ENCODE assay signal across 40 cellular contexts in genomic region chr4:18540349-18540748, GRCh38.
"Had no signal": no experiment of that assay in that cellular context is flagged by ENCODE, and none has a peak within 500 bp of the region (broad histone marks: within the 10 kb centered on the region; RNA-seq: fewer than 3 reads in every experiment).

No MANE protein-coding gene starts in this region.

- H3K4me1 Mint-ChIP-seq: activated naive CD4-positive, alpha-beta T cell treated with anti-CD3 and anti-CD28 coated beads, Interleukin-2, amount 10 ng/mL, durations not matched to agents 7 days and 5 days; activated naive CD4-positive, alpha-beta T cell treated with anti-CD3 and anti-CD28 coated beads, Interleukin-2, amount 50 U/mL, for 24 hours; activated naive CD8-positive, alpha-beta T cell treated with anti-CD3 and anti-CD28 coated beads for 36 hours; activated naive CD8-positive, alpha-beta T cell treated with anti-CD3 and anti-CD28 coated beads, Interleukin-2, amount 10 ng/mL, durations not matched to agents 7 days and 5 days; activated naive CD8-positive, alpha-beta T cell treated with anti-CD3 and anti-CD28 coated beads, Interleukin-2, amount 50 U/mL, for 24 hours; activated T-helper 17 cell treated with anti-CD3 and anti-CD28 coated beads, Interleukin-2, amount 50 U/mL, for 72 hours; brain; central memory CD8-positive, alpha-beta T cell had no signal

- H3K36me3 Mint-ChIP-seq: activated naive CD4-positive, alpha-beta T cell treated with anti-CD3 and anti-CD28 coated beads, Interleukin-2, amount 10 ng/mL, durations not matched to agents 7 days and 5 days; activated naive CD4-positive, alpha-beta T cell treated with anti-CD3 and anti-CD28 coated beads, Interleukin-2, amount 50 U/mL, for 24 hours; activated naive CD4-positive, alpha-beta T cell treated with anti-CD3 and anti-CD28 coated beads, Interleukin-2, amount 50 U/mL, for 72 hours; activated naive CD8-positive, alpha-beta T cell; activated naive CD8-positive, alpha-beta T cell treated with anti-CD3 and anti-CD28 coated beads for 36 hours; activated naive CD8-positive, alpha-beta T cell treated with anti-CD3 and anti-CD28 coated beads, Interleukin-2, amount 10 ng/mL, durations not matched to agents 7 days and 5 days; brain had no signal

- H3K4me1 ChIP-seq: adrenal gland, ascending aorta, body of pancreas, breast epithelium had no signal

- DNase-seq: activated effector memory CD4-positive, alpha-beta T cell treated with anti-CD3 and anti-CD28 coated beads, Interleukin-2, amount 50 U/mL, for 16 hours; activated effector memory CD4-positive, alpha-beta T cell treated with Interleukin-2 at 50 U/mL for 16 hours; activated gamma-delta T cell; activated gamma-delta T cell treated with Interleukin-2 at 50 U/mL for 16 hours; activated naive CD4-positive, alpha-beta T cell; activated naive CD4-positive, alpha-beta T cell treated with anti-CD3 and anti-CD28 coated beads for 36 hours; activated naive CD4-positive, alpha-beta T cell treated with anti-CD3 and anti-CD28 coated beads, Interleukin-2, amount 10 ng/mL, durations not matched to agents 7 days and 5 days; activated naive CD4-positive, alpha-beta T cell treated with anti-CD3 and anti-CD28 coated beads, Interleukin-2, amount 50 U/mL, for 16 hours; activated naive CD4-positive, alpha-beta T cell treated with Interleukin-2 at 50 U/mL for 16 hours; activated naive CD8-positive, alpha-beta T cell treated with anti-CD3 and anti-CD28 coated beads for 36 hours; activated naive CD8-positive, alpha-beta T cell treated with anti-CD3 and anti-CD28 coated beads, Interleukin-2, amount 10 ng/mL, durations not matched to agents 7 days and 5 days; activated naive CD8-positive, alpha-beta T cell treated with anti-CD3 and anti-CD28 coated beads, Interleukin-2, amount 50 U/mL, for 24 hours; activated T-cell treated with anti-CD3 and anti-CD28 coated beads, Interleukin-2, amount 50 U/mL, for 1 hour; activated T-cell treated with anti-CD3 and anti-CD28 coated beads, Interleukin-2, amount 50 U/mL, for 24 hours; activated T-cell treated with anti-CD3 and anti-CD28 coated beads, Interleukin-2, amount 50 U/mL, for 4 hours; activated T-cell treated with anti-CD3 and anti-CD28 coated beads, Interleukin-2, amount 50 U/mL, for 48 hours; activated T-cell treated with anti-CD3 and anti-CD28 coated beads, Interleukin-2, amount 50 U/mL, for 72 hours; amniotic stem cell; amygdala; anterior cingulate cortex; aorta; body of pancreas; brain microvascular endothelial cell; caudate nucleus; central memory CD4-positive, alpha-beta T cell; cerebellar nuclear complex had no signal

- H3K4me3 ChIP-seq: adrenal gland, ascending aorta, body of pancreas, breast epithelium, cardiac muscle cell had no signal

- H3K9me3 ChIP-seq: adrenal gland, ascending aorta, body of pancreas, breast epithelium had no signal

- ATAC-seq: activated naive CD4-positive, alpha-beta T cell treated with anti-CD3 and anti-CD28 coated beads, Interleukin-2, amount 50 U/mL, for 72 hours; activated naive CD8-positive, alpha-beta T cell treated with anti-CD3 and anti-CD28 coated beads, Interleukin-2, amount 50 U/mL, for 24 hours; activated T-cell treated with anti-CD3 and anti-CD28 coated beads, Interleukin-2, amount 50 U/mL, for 4 hours; activated T-cell treated with anti-CD3 and anti-CD28 coated beads, Interleukin-2, amount 50 U/mL, for 72 hours; activated T-helper 17 cell treated with anti-CD3 and anti-CD28 coated beads, Interleukin-2, amount 50 U/mL, for 72 hours; body of pancreas had no signal

- H3K4me3 Mint-ChIP-seq: activated naive CD4-positive, alpha-beta T cell treated with anti-CD3 and anti-CD28 coated beads for 36 hours; activated naive CD4-positive, alpha-beta T cell treated with anti-CD3 and anti-CD28 coated beads, Interleukin-2, amount 10 ng/mL, durations not matched to agents 7 days and 5 days; activated naive CD4-positive, alpha-beta T cell treated with anti-CD3 and anti-CD28 coated beads, Interleukin-2, amount 50 U/mL, for 24 hours; activated naive CD8-positive, alpha-beta T cell; activated naive CD8-positive, alpha-beta T cell treated with anti-CD3 and anti-CD28 coated beads for 36 hours; activated naive CD8-positive, alpha-beta T cell treated with anti-CD3 and anti-CD28 coated beads, Interleukin-2, amount 10 ng/mL, durations not matched to agents 7 days and 5 days; activated naive CD8-positive, alpha-beta T cell treated with anti-CD3 and anti-CD28 coated beads, Interleukin-2, amount 50 U/mL, for 24 hours; activated T-cell treated with anti-CD3 and anti-CD28 coated beads, Interleukin-2, amount 50 U/mL, for 24 hours; activated T-cell treated with anti-CD3 and anti-CD28 coated beads, Interleukin-2, amount 50 U/mL, for 4 hours; activated T-cell treated with anti-CD3 and anti-CD28 coated beads, Interleukin-2, amount 50 U/mL, for 72 hours; activated T-helper 1 cell treated with anti-CD3 and anti-CD28 coated beads, Interleukin-12 subunit alpha, Interleukin-12 subunit beta, Interleukin-2, Interleukin-4 antibody, amounts not matched to agents 30 ng/mL and 10 ng/mL and 1 ng/mL, durations not matched to agents 14 hours and 24 hours and 36 hours; activated T-helper 17 cell treated with anti-CD3 and anti-CD28 coated beads, Interleukin-2, amount 50 U/mL, for 72 hours; brain; central memory CD8-positive, alpha-beta T cell had no signal

- H3K27ac ChIP-seq: adrenal gland, ascending aorta, body of pancreas, brain microvascular endothelial cell, breast epithelium, cardiac muscle cell had no signal

- H3K27ac Mint-ChIP-seq: activated naive CD4-positive, alpha-beta T cell treated with anti-CD3 and anti-CD28 coated beads for 36 hours; activated naive CD4-positive, alpha-beta T cell treated with anti-CD3 and anti-CD28 coated beads, Interleukin-2, amount 10 ng/mL, durations not matched to agents 7 days and 5 days; activated naive CD4-positive, alpha-beta T cell treated with anti-CD3 and anti-CD28 coated beads, Interleukin-2, amount 50 U/mL, for 24 hours; activated naive CD4-positive, alpha-beta T cell treated with anti-CD3 and anti-CD28 coated beads, Interleukin-2, amount 50 U/mL, for 72 hours; activated naive CD8-positive, alpha-beta T cell; activated naive CD8-positive, alpha-beta T cell treated with anti-CD3 and anti-CD28 coated beads for 36 hours; activated naive CD8-positive, alpha-beta T cell treated with anti-CD3 and anti-CD28 coated beads, Interleukin-2, amount 10 ng/mL, durations not matched to agents 7 days and 5 days; activated naive CD8-positive, alpha-beta T cell treated with anti-CD3 and anti-CD28 coated beads, Interleukin-2, amount 50 U/mL, for 24 hours; activated T-cell treated with anti-CD3 and anti-CD28 coated beads, Interleukin-2, amount 50 U/mL, for 24 hours; activated T-cell treated with anti-CD3 and anti-CD28 coated beads, Interleukin-2, amount 50 U/mL, for 72 hours; activated T-helper 1 cell treated with anti-CD3 and anti-CD28 coated beads, Interleukin-12 subunit alpha, Interleukin-12 subunit beta, Interleukin-2, Interleukin-4 antibody, amounts not matched to agents 30 ng/mL and 10 ng/mL and 1 ng/mL, durations not matched to agents 14 hours and 24 hours and 36 hours; activated T-helper 17 cell treated with anti-CD3 and anti-CD28 coated beads, Interleukin-2, amount 50 U/mL, for 72 hours; activated T-helper 2 cell treated with anti-CD3 and anti-CD28 coated beads, Interferon-gamma antibody, Interleukin-2, Interleukin-4, amounts not matched to agents 10 μg/mL and 5 μg/mL and 100 μg/mL, durations not matched to agents 14 hours and 24 hours and 36 hours; brain had no signal

- H3K27me3 ChIP-seq: adrenal gland, ascending aorta, body of pancreas, brain microvascular endothelial cell, breast epithelium, cardiac muscle cell had no signal

- H3K36me3 ChIP-seq: adrenal gland, ascending aorta, brain microvascular endothelial cell, breast epithelium, cardiac muscle cell had no signal

- FAIRE-seq: astrocyte, bronchial epithelial cell had no signal

- H3K27me3 Mint-ChIP-seq: activated naive CD4-positive, alpha-beta T cell treated with anti-CD3 and anti-CD28 coated beads, Interleukin-2, amount 10 ng/mL, durations not matched to agents 7 days and 5 days; activated naive CD8-positive, alpha-beta T cell treated with anti-CD3 and anti-CD28 coated beads, Interleukin-2, amount 10 ng/mL, durations not matched to agents 7 days and 5 days; activated T-cell treated with anti-CD3 and anti-CD28 coated beads, Interleukin-2, amount 50 U/mL, for 24 hours; central memory CD8-positive, alpha-beta T cell had no signal

- H3K9me3 Mint-ChIP-seq: activated naive CD4-positive, alpha-beta T cell treated with anti-CD3 and anti-CD28 coated beads for 36 hours; activated naive CD4-positive, alpha-beta T cell treated with anti-CD3 and anti-CD28 coated beads, Interleukin-2, amount 10 ng/mL, durations not matched to agents 7 days and 5 days; activated naive CD4-positive, alpha-beta T cell treated with anti-CD3 and anti-CD28 coated beads, Interleukin-2, amount 50 U/mL, for 24 hours; activated naive CD8-positive, alpha-beta T cell treated with anti-CD3 and anti-CD28 coated beads for 36 hours; activated naive CD8-positive, alpha-beta T cell treated with anti-CD3 and anti-CD28 coated beads, Interleukin-2, amount 10 ng/mL, durations not matched to agents 7 days and 5 days; activated naive CD8-positive, alpha-beta T cell treated with anti-CD3 and anti-CD28 coated beads, Interleukin-2, amount 50 U/mL, for 24 hours; activated T-cell treated with anti-CD3 and anti-CD28 coated beads, Interleukin-2, amount 50 U/mL, for 24 hours; activated T-cell treated with anti-CD3 and anti-CD28 coated beads, Interleukin-2, amount 50 U/mL, for 4 hours; activated T-helper 1 cell treated with anti-CD3 and anti-CD28 coated beads, Interleukin-12 subunit alpha, Interleukin-12 subunit beta, Interleukin-2, Interleukin-4 antibody, amounts not matched to agents 30 ng/mL and 10 ng/mL and 1 ng/mL, durations not matched to agents 14 hours and 24 hours and 36 hours; activated T-helper 17 cell treated with anti-CD3 and anti-CD28 coated beads, Interleukin-2, amount 50 U/mL, for 72 hours; activated T-helper 2 cell treated with anti-CD3 and anti-CD28 coated beads, Interferon-gamma antibody, Interleukin-2, Interleukin-4, amounts not matched to agents 10 μg/mL and 5 μg/mL and 100 μg/mL, durations not matched to agents 14 hours and 24 hours and 36 hours; brain; central memory CD8-positive, alpha-beta T cell had no signal
